Comparison of ENCODE assay signal across 8 cellular contexts in the genomic region with DNA sequence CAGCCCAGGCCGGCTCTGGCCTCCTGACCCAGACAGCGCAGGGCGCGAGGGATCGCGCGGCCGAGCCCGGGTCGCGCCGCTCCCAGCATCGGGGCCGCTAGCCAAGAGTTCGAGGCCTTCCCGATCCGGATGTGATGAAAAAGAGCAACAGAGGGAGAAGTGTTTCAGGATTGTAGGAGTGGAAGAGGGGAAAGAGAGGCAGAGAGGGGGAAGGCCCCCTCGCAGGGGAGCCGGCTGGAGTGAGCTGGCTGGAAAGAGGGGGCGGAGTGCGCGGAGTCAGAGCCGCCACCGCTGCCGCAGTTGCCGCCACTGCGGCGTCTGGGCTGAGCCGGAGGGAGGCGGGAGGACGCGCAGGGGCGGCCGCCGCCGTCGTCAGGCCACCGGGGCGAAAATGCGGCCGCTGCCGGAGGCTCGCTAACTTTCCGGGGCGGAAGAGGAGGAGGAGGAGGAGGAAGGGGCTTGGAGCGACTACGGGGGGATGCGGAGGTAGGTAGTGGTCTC. TPM values are rescaled to one million over a fixed set of nuclear protein-coding genes. Genes with fewer than 3 reads are reported as not detected.
DNase-seq lines count a peak whose midpoint lies in the region; ATAC-seq and TF ChIP-seq lines count a peak whose summit lies in the region.

No MANE protein-coding gene starts in this region.

- in situ Hi-C loops in transverse colon (cut with MboI; ENCODE audit: low pct_ligation_motif_present in 1 of 4, low pct_unique_long_range_greater_than_20kb in 1 of 4, low sequenced_read_pairs in 3 of 4), result no loop called here

- H3K79me2 ChIP-seq in osteoblast (ENCODE audit: insufficient read depth, low read length), result peaks cover 41% of the 10 kb centered on the region

- TF ChIP-seq POLR2A in transverse colon (IDR thresholded peaks at IDR 0.05), result peak; percentile 60

- no peaks in the 10 kb centered on the region for H3K9me3 Mint-ChIP-seq in activated T-helper 2 cell treated with anti-CD3 and anti-CD28 coated beads, Interferon-gamma antibody, Interleukin-2, Interleukin-4, amounts not matched to agents 10 μg/mL and 5 μg/mL and 100 μg/mL, durations not matched to agents 14 hours and 24 hours and 36 hours

- H3K4me3 Mint-ChIP-seq in activated T-helper 2 cell treated with anti-CD3 and anti-CD28 coated beads, Interferon-gamma antibody, Interleukin-2, Interleukin-4, amounts not matched to agents 10 μg/mL and 5 μg/mL and 100 μg/mL, durations not matched to agents 14 hours and 24 hours and 36 hours (ENCODE audit: low read depth), result peak overlapping the region; percentile 94

- DNase-seq in NCI-H748 (lab: John Stamatoyannopoulos, UW; ENCODE audit: unreplicated experiment), result peak; percentile 72
- DNase-seq in activated T-helper 2 cell treated with anti-CD3 and anti-CD28 coated beads, Interferon-gamma antibody, Interleukin-2, Interleukin-4, amounts not matched to agents 10 μg/mL and 5 μg/mL and 100 μg/mL, durations not matched to agents 14 hours and 24 hours and 36 hours (ENCODE audit: low spot score), result peak; percentile 55
- peak in 1 of 2 donors; percentile 13 for DNase-seq in foreskin keratinocyte
- peak; percentile 94 for DNase-seq in osteoblast (ENCODE audit: insufficient read length, low spot score, missing footprints)
- DNase-seq in transverse colon, result peak; percentile 46
- no peak for DNase-seq in cortex of kidney (lab: John Stamatoyannopoulos, UW)

- no peaks in the 10 kb centered on the region for H3K36me3 ChIP-seq in osteoblast (ENCODE audit: insufficient read depth, low read length)
- no peaks in the 10 kb centered on the region for H3K36me3 ChIP-seq in transverse colon

- H3K27me3 ChIP-seq in foreskin keratinocyte (no peaks in the 10 kb centered on the region), osteoblast (ENCODE audit: insufficient read depth, low read length) (no peaks in the 10 kb centered on the region), transverse colon (no peaks in the 10 kb centered on the region)

- no peaks in the 10 kb centered on the region for H3K27me3 Mint-ChIP-seq in activated T-helper 2 cell treated with anti-CD3 and anti-CD28 coated beads, Interferon-gamma antibody, Interleukin-2, Interleukin-4, amounts not matched to agents 10 μg/mL and 5 μg/mL and 100 μg/mL, durations not matched to agents 14 hours and 24 hours and 36 hours (ENCODE audit: low read depth)

- peak overlapping the region; percentile 94 for H3K4me2 ChIP-seq in osteoblast (ENCODE audit: insufficient read depth, low read length)

- peaks cover 41% of the 10 kb centered on the region for H3K36me3 Mint-ChIP-seq in activated T-helper 2 cell treated with anti-CD3 and anti-CD28 coated beads, Interferon-gamma antibody, Interleukin-2, Interleukin-4, amounts not matched to agents 10 μg/mL and 5 μg/mL and 100 μg/mL, durations not matched to agents 14 hours and 24 hours and 36 hours (ENCODE audit: low read depth)

- H3K27ac ChIP-seq in foreskin keratinocyte (peak overlapping the region; percentile 74), osteoblast (ENCODE audit: low read depth, low read length) (peak overlapping the region; percentile 76), transverse colon (peak overlapping the region; percentile 85 to 92 (median 90))

- H3K4me1 ChIP-seq in foreskin keratinocyte (peaks cover 11% of the 10 kb centered on the region), osteoblast (ENCODE audit: insufficient read depth, low read length) (peaks cover 13% of the 10 kb centered on the region), transverse colon (peaks cover 0 to 14% (median 12%) of the 10 kb centered on the region in 4 donors)

- H3K4me3 ChIP-seq in osteoblast (ENCODE audit: insufficient read depth, low read length) (peak overlapping the region; percentile 84), transverse colon (peak overlapping the region; percentile 63 to 97 (median 73))

- H4K20me1 ChIP-seq in osteoblast (ENCODE audit: insufficient read depth, low read length), result no peaks in the 10 kb centered on the region

- intact Hi-C loops in activated T-helper 2 cell treated with anti-CD3 and anti-CD28 coated beads, Interferon-gamma antibody, Interleukin-2, Interleukin-4, amounts not matched to agents 10 μg/mL and 5 μg/mL and 100 μg/mL, durations not matched to agents 14 hours and 24 hours and 36 hours (cut with micrococcal nuclease), result loop anchor here (2.0 kb wide), 1 partner anchor 57 kb away; no protein-coding TSS in a partner anchor
- intact Hi-C loops in transverse colon (cut with DNase I; ENCODE audit: low total_unique reads), result loop anchor here (10.0 kb wide), 1 partner anchor 837 kb away; no protein-coding TSS in a partner anchor

- WGBS in transverse colon (ENCODE audit: low coverage in 1 of 2), 2 donors, result 2% methylated on average over 46 of the region's 48 CpGs; no CpG with 5 or more reads in 1 of the 2 donors

- peak overlapping the region; percentile 82 for H2AFZ ChIP-seq in osteoblast (ENCODE audit: low read length)

- H3K9me3 ChIP-seq in osteoblast (ENCODE audit: low read depth, low read length), result no peaks in the 10 kb centered on the region
- no peaks in the 10 kb centered on the region for H3K9me3 ChIP-seq in transverse colon

- no peak for TF ChIP-seq CTCF in foreskin keratinocyte (conservative IDR thresholded peaks at IDR 0.05)
- TF ChIP-seq CTCF in osteoblast (IDR thresholded peaks at IDR 0.05; ENCODE audit: extremely low read depth, low read depth, low read length), result no peak
- TF ChIP-seq CTCF in transverse colon (IDR thresholded peaks at IDR 0.05), result no peak

- ATAC-seq in GM18511 (IDR thresholded peaks at IDR 0.05; ENCODE audit: unreplicated experiment) (peak; percentile 52), HG02759 (IDR thresholded peaks at IDR 0.05; ENCODE audit: unreplicated experiment) (peak; percentile 49), foreskin keratinocyte (peak; percentile 73)

- peaks cover 56% of the 10 kb centered on the region for H3K4me1 Mint-ChIP-seq in activated T-helper 2 cell treated with anti-CD3 and anti-CD28 coated beads, Interferon-gamma antibody, Interleukin-2, Interleukin-4, amounts not matched to agents 10 μg/mL and 5 μg/mL and 100 μg/mL, durations not matched to agents 14 hours and 24 hours and 36 hours (ENCODE audit: low read depth)

- no peak for TF ChIP-seq EP300 in transverse colon (IDR thresholded peaks at IDR 0.05; ENCODE audit: low read depth)

- H3K27ac Mint-ChIP-seq in activated T-helper 2 cell treated with anti-CD3 and anti-CD28 coated beads, Interferon-gamma antibody, Interleukin-2, Interleukin-4, amounts not matched to agents 10 μg/mL and 5 μg/mL and 100 μg/mL, durations not matched to agents 14 hours and 24 hours and 36 hours, result peak overlapping the region; percentile 98

RNA-seq across cellular contexts. Expression of a gene that starts 0.3 kb away (rescaled TPM):
- 119 and 121 TPM in 2 replicates for total RNA-seq in activated T-helper 2 cell treated with anti-CD3 and anti-CD28 coated beads, Interferon-gamma antibody, Interleukin-2, Interleukin-4, amounts not matched to agents 10 μg/mL and 5 μg/mL and 100 μg/mL, durations not matched to agents 14 hours and 24 hours and 36 hours
- 14.1 and 15.1 TPM in 2 replicates for total RNA-seq in foreskin keratinocyte
- polyA plus RNA-seq in foreskin keratinocyte, result 5.0 and 5.2 TPM in 2 replicates
- 68.8 and 81.3 TPM in 2 replicates for total RNA-seq in osteoblast
- 10 to 100 TPM in 2 of 4 donors, 1 to 10 TPM in 2; 4.5 to 14.8 (median 9.6) TPM for total RNA-seq in transverse colon
